ENCODE assay signal across 8 cellular contexts in genomic region chr2:110858135-110858737, GRCh38.
DNase-seq lines count a peak whose midpoint lies in the region; ATAC-seq and TF ChIP-seq lines count a peak whose summit lies in the region.

No MANE protein-coding gene starts in this region.

- peaks cover 9% of the 10 kb centered on the region; the same call in 1 of the 2 replicates for H3K9me3 ChIP-seq in BLaER1

- no peak overlapping the region for H3K27ac ChIP-seq in BLaER1

- H3K4me1 ChIP-seq in BLaER1, result peaks cover 70% of the 10 kb centered on the region

- H3K27ac Mint-ChIP-seq in naive B cell (peak overlapping the region in 2 of 6 donors; percentile 18 to 32), osteocyte (ENCODE audit: unreplicated experiment) (no peak overlapping the region)

- peaks cover 12 to 24% (median 18%) of the 10 kb centered on the region in 3 donors for H3K27me3 Mint-ChIP-seq in naive B cell
- peaks cover 85% of the 10 kb centered on the region for H3K27me3 Mint-ChIP-seq in osteocyte (ENCODE audit: unreplicated experiment)

- H3K9ac ChIP-seq in BLaER1, result peak overlapping the region; percentile 7; the same call in 1 of the 2 replicates

- TF ChIP-seq CTCF in osteocyte (IDR thresholded peaks at IDR 0.05), result no peak

- no peak overlapping the region for H3K4me3 ChIP-seq in BLaER1

- H3K36me3 ChIP-seq in BLaER1, result no peaks in the 10 kb centered on the region

- H3K27me3 ChIP-seq in BLaER1, result no peaks in the 10 kb centered on the region

- H3K4me1 Mint-ChIP-seq in naive B cell (peaks cover 17 to 22% (median 21%) of the 10 kb centered on the region in 3 donors), osteocyte (ENCODE audit: unreplicated experiment) (no peaks in the 10 kb centered on the region)

- H3K36me3 Mint-ChIP-seq in naive B cell, result no peaks in the 10 kb centered on the region
- H3K36me3 Mint-ChIP-seq in osteocyte (ENCODE audit: unreplicated experiment), result no peaks in the 10 kb centered on the region

- no peaks in the 10 kb centered on the region for H4K20me1 ChIP-seq in BLaER1

- peak overlapping the region; percentile 84 for H3K4me2 ChIP-seq in BLaER1

- DNase-seq in activated T-cell treated with anti-CD3 and anti-CD28 coated beads for 4 hours, result peak; percentile 44
- DNase-seq in naive B cell, result peak; percentile 40
- no peak for DNase-seq in osteocyte (ENCODE audit: extremely low spot score, unreplicated experiment)
- no peak for DNase-seq in cerebellum (ENCODE audit: low spot score)
- no peak for DNase-seq in D341Med (ENCODE audit: low spot score)

- ATAC-seq in GM21360 (IDR thresholded peaks at IDR 0.05; ENCODE audit: unreplicated experiment) (peak; percentile 89), HG03575 (IDR thresholded peaks at IDR 0.05; ENCODE audit: extremely low read depth, insufficient number of reproducible peaks, low FRiP score, unreplicated experiment) (peak; percentile 68), naive B cell (ENCODE audit: low read depth in 2 of 2) (peak; percentile 80 to 87)

- H3K4me3 Mint-ChIP-seq in naive B cell (peak overlapping the region in 1 of 8 donors; percentile 17), osteocyte (ENCODE audit: unreplicated experiment) (no peak overlapping the region)

- H3K9me3 Mint-ChIP-seq in naive B cell (peaks cover 0 to 2% (median 0%) of the 10 kb centered on the region in 7 donors), osteocyte (ENCODE audit: unreplicated experiment) (no peaks in the 10 kb centered on the region)

Comparison
In these comparisons a context has a peak if more than half of its experiments do, and no peak if none do; other contexts are left out.
1. DNase-seq: peak in activated T-cell treated with anti-CD3 and anti-CD28 coated beads for 4 hours (single experiment) and naive B cell (single experiment); none in osteocyte (single experiment), cerebellum (single experiment) and D341Med (single experiment).
2. Peak in every context shown above with its lines, with median percentiles within 50 percentile points of each other: ATAC-seq.